ENCODE assay signal across 13 cellular contexts in the genomic region with DNA sequence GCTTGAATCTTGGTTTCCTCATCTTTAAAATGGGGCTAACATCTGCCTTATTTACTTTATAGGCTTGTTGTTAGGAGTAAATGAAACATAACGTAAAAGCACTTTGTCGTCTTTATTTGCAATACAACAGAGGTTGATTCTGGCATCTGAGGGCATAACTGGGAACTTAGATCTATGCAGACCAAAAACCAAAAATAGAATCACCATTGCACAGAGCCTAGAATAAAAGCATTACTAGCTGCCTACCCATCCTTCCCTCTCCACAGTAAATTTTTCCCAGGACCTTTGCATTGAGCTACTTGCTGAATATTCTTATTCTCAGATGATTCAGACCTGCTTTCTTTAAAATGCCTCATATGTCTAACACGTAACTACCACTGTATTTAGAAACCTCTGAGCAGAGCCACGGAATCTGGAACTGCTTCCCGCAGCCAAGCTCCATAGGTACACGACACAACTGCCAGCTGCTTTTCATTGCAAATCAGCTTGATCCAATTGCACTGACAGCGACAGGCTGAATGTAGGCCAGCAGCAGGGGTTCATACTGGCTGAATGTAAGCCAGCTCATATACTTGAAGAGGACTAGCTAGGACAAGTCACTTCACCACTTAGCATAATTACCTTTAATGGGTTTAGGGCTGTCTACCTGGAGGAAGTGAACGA. TPM values are rescaled to one million over a fixed set of nuclear protein-coding genes. Genes with fewer than 3 reads are reported as not detected.
DNase-seq lines count a peak whose midpoint lies in the region; ATAC-seq and TF ChIP-seq lines count a peak whose summit lies in the region.
"Had no signal": no experiment of that assay in that cellular context is flagged by ENCODE, and none has a peak within 500 bp of the region (broad histone marks: within the 10 kb centered on the region; RNA-seq: fewer than 3 reads in every experiment).

No MANE protein-coding gene starts in this region.

- no peak overlapping the region for H3K4me3 Mint-ChIP-seq in T-helper 17 cell
- H3K4me3 Mint-ChIP-seq in activated naive CD4-positive, alpha-beta T cell treated with anti-CD3 and anti-CD28 coated beads, Interleukin-2, amount 10 ng/mL, durations not matched to agents 7 days and 5 days, result no peak overlapping the region

- H3K4me1 Mint-ChIP-seq in T-helper 17 cell, result no peaks in the 10 kb centered on the region
- no peaks in the 10 kb centered on the region for H3K4me1 Mint-ChIP-seq in activated naive CD4-positive, alpha-beta T cell treated with anti-CD3 and anti-CD28 coated beads, Interleukin-2, amount 10 ng/mL, durations not matched to agents 7 days and 5 days

- H3K27me3 Mint-ChIP-seq in T-helper 17 cell, result peaks cover 12% of the 10 kb centered on the region
- H3K27me3 Mint-ChIP-seq in activated naive CD4-positive, alpha-beta T cell treated with anti-CD3 and anti-CD28 coated beads, Interleukin-2, amount 10 ng/mL, durations not matched to agents 7 days and 5 days, result no peaks in the 10 kb centered on the region

- H3K4me3 ChIP-seq in heart right ventricle (no peak overlapping the region), tibial artery (no peak overlapping the region)
- H3K4me3 ChIP-seq: sigmoid colon, tibial nerve had no signal

- H3K9me3 ChIP-seq in heart right ventricle (no peaks in the 10 kb centered on the region), tibial artery (no peaks in the 10 kb centered on the region), T-helper 17 cell (ENCODE audit: control insufficient read depth, low read length, poor library complexity, severe bottlenecking) (no peaks in the 10 kb centered on the region)
- H3K9me3 ChIP-seq: sigmoid colon, tibial nerve had no signal

- CTCF ChIA-PET in activated naive CD4-positive, alpha-beta T cell treated with anti-CD3 and anti-CD28 coated beads, Interleukin-2, amount 10 ng/mL, durations not matched to agents 7 days and 5 days (lab: Charles Lee), result interaction anchor here (0.9 kb wide), 1 partner anchor 83 kb away, joined by 3 read pairs; no protein-coding TSS in a partner anchor

- H3K36me3 ChIP-seq in heart right ventricle (no peaks in the 10 kb centered on the region), tibial artery (no peaks in the 10 kb centered on the region)
- H3K36me3 ChIP-seq: sigmoid colon, tibial nerve had no signal

- peak overlapping the region in 8 of 10 donors; percentile 2 to 83 (median 58) for H3K27ac ChIP-seq in heart right ventricle
- H3K27ac ChIP-seq in tibial artery, result peak overlapping the region; percentile 8 to 64
- H3K27ac ChIP-seq: sigmoid colon, tibial nerve had no signal

- ATAC-seq in heart right ventricle (peak in 1 of 8 donors; percentile 47), T-helper 17 cell (no peak)

- H3K27me3 ChIP-seq in heart right ventricle (no peaks in the 10 kb centered on the region), tibial artery (no peaks in the 10 kb centered on the region)
- H3K27me3 ChIP-seq: sigmoid colon, tibial nerve had no signal

- H3K4me1 ChIP-seq in heart right ventricle (peaks cover 5 to 54% (median 25%) of the 10 kb centered on the region in 9 donors), tibial artery (peaks cover 0 to 30% (median 20%) of the 10 kb centered on the region in 4 donors)
- H3K4me1 ChIP-seq: sigmoid colon had no signal

- WGBS in heart right ventricle, 2 donors, result 51 to 65% methylated on average over 8 of the region's 8 CpGs

- H3K36me3 Mint-ChIP-seq in T-helper 17 cell (ENCODE audit: low read depth), result peaks cover 10% of the 10 kb centered on the region
- no peaks in the 10 kb centered on the region for H3K36me3 Mint-ChIP-seq in activated naive CD4-positive, alpha-beta T cell treated with anti-CD3 and anti-CD28 coated beads, Interleukin-2, amount 10 ng/mL, durations not matched to agents 7 days and 5 days

- TF ChIP-seq CTCF in heart right ventricle (IDR thresholded peaks at IDR 0.05) (no peak), tibial artery (IDR thresholded peaks at IDR 0.05) (no peak)

- intact Hi-C loops in heart right ventricle (cut with DNase I) (loop anchor here in 1 of 10 donors (2.0 kb wide), 1 partner anchor 33 kb away; the partner anchor contains the start of gene SERBP1), cardiac septum (cut with DNase I) (no loop called here), tibial artery (cut with DNase I; ENCODE audit: low total_unique reads) (no loop called here)

- H3K9me3 Mint-ChIP-seq in activated naive CD4-positive, alpha-beta T cell treated with anti-CD3 and anti-CD28 coated beads, Interleukin-2, amount 10 ng/mL, durations not matched to agents 7 days and 5 days, result no peaks in the 10 kb centered on the region

- DNase-seq in heart right ventricle (no peak), cardiac septum (ENCODE audit: low spot score) (no peak), NCI-H69 (lab: John Stamatoyannopoulos, UW) (peak; percentile 95), fibroblast of peridontal ligament (ENCODE audit: extremely low read depth) (peak; percentile 40), tibial artery (no peak), T-helper 17 cell (no peak), T-helper 2 cell (no peak)
- DNase-seq in activated naive CD4-positive, alpha-beta T cell treated with anti-CD3 and anti-CD28 coated beads, Interleukin-2, amount 10 ng/mL, durations not matched to agents 7 days and 5 days, result no peak
- DNase-seq: amniotic stem cell; DND-41; effector memory CD4-positive, alpha-beta T cell; sigmoid colon had no signal

- H3K27ac Mint-ChIP-seq in T-helper 17 cell, result no peak overlapping the region
- no peak overlapping the region for H3K27ac Mint-ChIP-seq in activated naive CD4-positive, alpha-beta T cell treated with anti-CD3 and anti-CD28 coated beads, Interleukin-2, amount 10 ng/mL, durations not matched to agents 7 days and 5 days

RNA-seq across cellular contexts. Expression of gene SERBP1, which starts 33.2 kb away (rescaled TPM):
- 100 to 1,000 TPM; 121 to 153 (median 142) TPM for total RNA-seq in heart right ventricle
- polyA plus RNA-seq in heart right ventricle, result 100 to 1,000 TPM in 1 of 2 donors, 10 to 100 TPM in 1; 58.3 to 121 TPM
- 146 TPM for total RNA-seq in cardiac septum
- total RNA-seq in T-helper 17 cell, result 100 to 1,000 TPM; 129 to 131 TPM

Comparison
In these comparisons a context has a peak if more than half of its experiments do, and no peak if none do; other contexts are left out.
1. DNase-seq: peak in NCI-H69 (single experiment) and fibroblast of peridontal ligament (single experiment); none in heart right ventricle (0 of 2), cardiac septum (single experiment), tibial artery (0 of 2), T-helper 17 cell (0 of 3), activated naive CD4-positive, alpha-beta T cell treated with anti-CD3 and anti-CD28 coated beads, Interleukin-2, amount 10 ng/mL, durations not matched to agents 7 days and 5 days (single experiment) and T-helper 2 cell (0 of 5).